ENCODE assay signal across 8 cellular contexts in genomic region chr16:69761983-69762842, GRCh38. TPM values are rescaled to one million over a fixed set of nuclear protein-coding genes. Genes with fewer than 3 reads are reported as not detected.
DNase-seq lines count a peak whose midpoint lies in the region; ATAC-seq and TF ChIP-seq lines count a peak whose summit lies in the region.

TSS of gene WWP2 (plus strand) at chr16:69762332. CDS start at chr16:69787011, 24,679 bp downstream.

- DNase-seq in NT2/D1 (ENCODE audit: low read depth, low spot score), result peak; percentile 69
- peak; percentile 15 for DNase-seq in activated CD8-positive, alpha-beta memory T cell treated with anti-CD3 and anti-CD28 coated beads, Interleukin-2, amount 50 U/mL, for 24 hours (ENCODE audit: extremely low read depth)
- peak; percentile 74 for DNase-seq in endothelial cell (ENCODE audit: low spot score)
- peak; percentile 76 to 79 for DNase-seq in mesothelial cell of epicardium (ENCODE audit: low spot score in 2 of 2, unreplicated experiment in 2 of 2)
- peak; percentile 61 to 68 for DNase-seq in stimulated activated CD8-positive, alpha-beta memory T cell treated with anti-CD3 and anti-CD28 coated beads, Interleukin-15, amount 100 ng/mL, for 4 hours (ENCODE audit: low read depth in 2 of 2)

- no peak for TF ChIP-seq CTCF in C4-2B (conservative IDR thresholded peaks at IDR 0.05)
- no peak for TF ChIP-seq CTCF in endothelial cell (IDR thresholded peaks at IDR 0.05; ENCODE audit: unreplicated experiment)
- TF ChIP-seq CTCF in mesothelial cell of epicardium (IDR thresholded peaks at IDR 0.05; ENCODE audit: unreplicated experiment), result no peak

- peak; percentile 82 for ATAC-seq in GM19324 (IDR thresholded peaks at IDR 0.05; ENCODE audit: low FRiP score, unreplicated experiment)
- peak; percentile 61 for ATAC-seq in HG03520 (IDR thresholded peaks at IDR 0.05; ENCODE audit: unreplicated experiment)

- peak within 1 kb of the TSS; percentile 95 for H3K4me3 Mint-ChIP-seq in endothelial cell (ENCODE audit: unreplicated experiment)
- H3K4me3 Mint-ChIP-seq in mesothelial cell of epicardium, result peak within 1 kb of the TSS; percentile 90

- H3K4me3 ChIP-seq in NT2/D1 (ENCODE audit: insufficient read length, low read depth), result peak within 1 kb of the TSS; percentile 96

- no peaks in the 10 kb centered on the region for H3K9me3 ChIP-seq in NT2/D1 (ENCODE audit: insufficient read depth, low read length)

- peak within 1 kb of the TSS; percentile 94 for H3K9ac ChIP-seq in NT2/D1 (ENCODE audit: insufficient read length, low read depth)

- peaks cover 13% of the 10 kb centered on the region for H3K4me1 Mint-ChIP-seq in endothelial cell (ENCODE audit: unreplicated experiment)
- H3K4me1 Mint-ChIP-seq in mesothelial cell of epicardium, result peaks cover 10% of the 10 kb centered on the region

- H3K27ac Mint-ChIP-seq in endothelial cell (ENCODE audit: unreplicated experiment) (peak within 1 kb of the TSS; percentile 96), mesothelial cell of epicardium (peak within 1 kb of the TSS; percentile 97)

- H3K27me3 ChIP-seq in NT2/D1 (ENCODE audit: insufficient read depth, insufficient read length), result no peaks in the 10 kb centered on the region

- H3K36me3 Mint-ChIP-seq in endothelial cell (ENCODE audit: low read depth, unreplicated experiment) (peaks cover 3% of the 10 kb centered on the region), mesothelial cell of epicardium (peaks cover 8% of the 10 kb centered on the region)

- no peaks in the 10 kb centered on the region for H3K9me3 Mint-ChIP-seq in endothelial cell (ENCODE audit: unreplicated experiment)
- peaks cover 3% of the 10 kb centered on the region for H3K9me3 Mint-ChIP-seq in mesothelial cell of epicardium

- H3K27ac ChIP-seq in C4-2B, result peak within 1 kb of the TSS; percentile 94

- H3K36me3 ChIP-seq in NT2/D1 (ENCODE audit: insufficient read depth, insufficient read length, low read length), result peaks cover 5% of the 10 kb centered on the region

- peaks cover 8% of the 10 kb centered on the region for H3K27me3 Mint-ChIP-seq in endothelial cell (ENCODE audit: unreplicated experiment)
- H3K27me3 Mint-ChIP-seq in mesothelial cell of epicardium (ENCODE audit: low read depth), result peaks cover 3% of the 10 kb centered on the region

- no peaks in the 10 kb centered on the region for H3K4me1 ChIP-seq in NT2/D1 (ENCODE audit: insufficient read depth, insufficient read length)

RNA-seq across cellular contexts. Expression of gene WWP2, which starts in this region (rescaled TPM):
- total RNA-seq in endothelial cell (ENCODE audit: unreplicated experiment) (35.3 TPM), mesothelial cell of epicardium (32.4 to 39.6 TPM (median 33.8 TPM) in 3 replicates)

Comparison
In these comparisons a context has a peak if more than half of its experiments do, and no peak if none do; other contexts are left out.
1. Peak in every context shown above with its lines: DNase-seq, ATAC-seq, H3K4me3 ChIP-seq and H3K27ac ChIP-seq.
2. DNase-seq: peak in every context shown above with its lines; median percentile 78 in mesothelial cell of epicardium; 74 in endothelial cell; 69 in NT2/D1; 64 in stimulated activated CD8-positive, alpha-beta memory T cell treated with anti-CD3 and anti-CD28 coated beads, Interleukin-15, amount 100 ng/mL, for 4 hours; 15 in activated CD8-positive, alpha-beta memory T cell treated with anti-CD3 and anti-CD28 coated beads, Interleukin-2, amount 50 U/mL, for 24 hours.